Comparison of ENCODE assay signal across 7 cellular contexts in the genomic region with DNA sequence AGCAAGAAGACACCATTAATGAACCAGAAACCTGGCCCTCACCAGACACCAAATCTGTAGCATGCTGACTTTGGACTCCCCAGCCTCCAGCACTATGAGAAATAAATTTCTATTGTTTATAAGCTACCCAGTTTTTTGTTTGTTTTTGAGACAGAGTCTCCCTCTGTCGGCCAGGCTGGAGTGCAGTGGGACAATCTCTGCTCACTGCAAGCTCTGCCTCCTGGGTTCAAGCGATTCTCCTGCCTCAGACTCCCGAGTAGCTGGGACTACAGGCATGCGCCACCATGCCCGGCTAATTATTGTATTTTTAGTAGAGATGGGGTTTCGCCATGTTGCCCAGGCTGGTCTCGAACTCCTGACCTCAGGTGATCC.
DNase-seq lines count a peak whose midpoint lies in the region; ATAC-seq and TF ChIP-seq lines count a peak whose summit lies in the region.
"Not testable (repeated sequence)": the region's sequence is repeated elsewhere in the genome, so short reads cannot be mapped to it uniquely, and the experiment has no call there.

No MANE protein-coding gene starts in this region.

- H3K79me2 ChIP-seq in HCT116 (ENCODE audit: insufficient read depth, low read length); trophoblast cell (ENCODE audit: control insufficient read depth, insufficient read depth, low read length, poor library complexity): not testable (repeated sequence)

- peak overlapping the region; percentile 68 for H4K91ac ChIP-seq in trophoblast cell (ENCODE audit: low read depth, low read length)

- not testable (repeated sequence) for H3K9me3 ChIP-seq in HCT116 (ENCODE audit: control insufficient read depth in 1 of 2, insufficient read depth in 1 of 2, low read depth in 1 of 2, low read length in 2 of 2); trophoblast cell (ENCODE audit: insufficient read depth, low read depth, low read length)

- not testable (repeated sequence) for BruUV-seq in HCT116 (replicated peaks; lab: Mats Ljungman, UMichigan)

- H3K27ac ChIP-seq in 22Rv1; HCT116 (ENCODE audit: low read depth, low read length); trophoblast cell (ENCODE audit: low read depth, low read length): not testable (repeated sequence)

- TF ChIP-seq RAD21 in HCT116 (IDR thresholded peaks at IDR 0.05; ENCODE audit: low read depth) = 0 out of 2 replicates have a peak, but pooled peaks have one; percentile 3

- peak; percentile 36 for TF ChIP-seq CTCF in 22Rv1 (IDR thresholded peaks at IDR 0.05)
- peak in 1 of 3 experiments; percentile 28; a peak in 2 of 6 replicates for TF ChIP-seq CTCF in HCT116 (IDR thresholded peaks at IDR 0.05 in 2 of 3, conservative IDR thresholded peaks at IDR 0.05 in 1 of 3; ENCODE audit: borderline replicate concordance in 1 of 3, insufficient read depth in 1 of 3, low read depth in 2 of 3, low read length in 2 of 3)
- peak; percentile 7 for TF ChIP-seq CTCF in epithelial cell of proximal tubule (conservative IDR thresholded peaks at IDR 0.05; ENCODE audit: low read depth, low read length)

- H2BK120ac ChIP-seq in trophoblast cell (ENCODE audit: insufficient read depth, low read length, poor library complexity) = peak overlapping the region; percentile 76

- H3K79me1 ChIP-seq in trophoblast cell (ENCODE audit: low read length) = not testable (repeated sequence)

- peak overlapping the region; percentile 21 for H2BK5ac ChIP-seq in trophoblast cell (ENCODE audit: low read depth, low read length, poor library complexity)

- CTCF ChIA-PET in HCT116 (lab: Charles Lee) = interaction anchor here (1.2 kb wide), 1 partner anchor 160 kb away, joined by 11 read pairs; no protein-coding TSS in a partner anchor

- RAD21 ChIA-PET in HCT116 (lab: Charles Lee; ENCODE audit: low non-redundant PET in 1 of 2, low total read pairs in 2 of 2, uncharacterized antibody in 2 of 2, unreplicated experiment in 2 of 2) = not testable (repeated sequence)

- H3K23ac ChIP-seq in trophoblast cell (ENCODE audit: low read length) = not testable (repeated sequence)

- not testable (repeated sequence) for H2AFZ ChIP-seq in HCT116 (ENCODE audit: low read depth, low read length, poor library complexity, severe bottlenecking); trophoblast cell (ENCODE audit: insufficient read depth, low read length, poor library complexity)

- H3K4ac ChIP-seq in trophoblast cell (ENCODE audit: low read depth, low read length) = not testable (repeated sequence)

- in situ Hi-C loops in SK-MEL-5 (cut with HindIII; ENCODE audit: low pct_unique_long_range_greater_than_20kb, low sequenced_read_pairs) = not testable (repeated sequence)

- H3K36me3 ChIP-seq in HCT116 (ENCODE audit: control insufficient read depth in 1 of 2, insufficient read depth in 2 of 2, low read length in 2 of 2); trophoblast cell (ENCODE audit: control insufficient read depth in 1 of 2, insufficient read depth in 2 of 2, low read length in 2 of 2): not testable (repeated sequence)

- intact Hi-C loops in HCT116 (cut with micrococcal nuclease) = not testable (repeated sequence)

- not testable (repeated sequence) for H2BK12ac ChIP-seq in trophoblast cell (ENCODE audit: low read length)

- POLR2A ChIA-PET in HCT116 (lab: Charles Lee) = not testable (repeated sequence)

- H3K18ac ChIP-seq in trophoblast cell (ENCODE audit: low read length) = not testable (repeated sequence)

- DNase-seq in DMS 273 treated with DMSO at 0.1 percent for 48 hours (lab: John Stamatoyannopoulos, UW) (peak; percentile 42), NCI-H748 (lab: John Stamatoyannopoulos, UW; ENCODE audit: unreplicated experiment) (peak; percentile 20), SK-MEL-5 (ENCODE audit: low read depth, low spot score) (peak; percentile 22)
- DNase-seq in HCT116 (ENCODE audit: low read depth, low spot score); epithelial cell of proximal tubule (ENCODE audit: low read depth); trophoblast cell: not testable (repeated sequence)

- H4K8ac ChIP-seq in trophoblast cell (ENCODE audit: low read depth, low read length) = not testable (repeated sequence)

- H3K27me3 ChIP-seq in HCT116 (ENCODE audit: insufficient read depth, low read length); trophoblast cell (ENCODE audit: insufficient read depth, low read length): not testable (repeated sequence)

- not testable (repeated sequence) for ATAC-seq in HCT116

- H4K20me1 ChIP-seq in HCT116 (ENCODE audit: insufficient read depth) = not testable (repeated sequence)

- not testable (repeated sequence) for TF ChIP-seq POLR2A in HCT116 (IDR thresholded peaks at IDR 0.05; ENCODE audit: borderline replicate concordance, extremely low read depth, insufficient read depth, insufficient read length)

- not testable (repeated sequence) for H3K4me3 ChIP-seq in HCT116 (replicated peaks in 1 of 2; ENCODE audit: low read depth in 1 of 2, low read length in 2 of 2); epithelial cell of proximal tubule (ENCODE audit: low read depth, low read length); trophoblast cell (ENCODE audit: low read depth, low read length)

- H2AK5ac ChIP-seq in trophoblast cell (ENCODE audit: low read length) = not testable (repeated sequence)

- not testable (repeated sequence) for H3K14ac ChIP-seq in trophoblast cell (ENCODE audit: low read length)

- not testable (repeated sequence) for H3K9ac ChIP-seq in HCT116 (ENCODE audit: low read length); trophoblast cell (ENCODE audit: low read length)

- H3K4me1 ChIP-seq in HCT116 (ENCODE audit: control insufficient read depth in 1 of 2, insufficient read depth in 2 of 2, low read length in 2 of 2); trophoblast cell (ENCODE audit: control insufficient read depth in 1 of 2, insufficient read depth in 2 of 2, low read length in 2 of 2): not testable (repeated sequence)

- WGBS in trophoblast cell (ENCODE audit: extremely low coverage, insufficient coverage, insufficient read length) = no CpG with 5 or more reads among the region's 7 CpGs

- H4K12ac ChIP-seq in trophoblast cell (ENCODE audit: low read depth, low read length) = not testable (repeated sequence)

- not testable (repeated sequence) for H3K9me2 ChIP-seq in HCT116 (ENCODE audit: insufficient read depth)

- H3K4me2 ChIP-seq in HCT116 (ENCODE audit: low read length); trophoblast cell (ENCODE audit: low read length): not testable (repeated sequence)
